In the genomic region with DNA sequence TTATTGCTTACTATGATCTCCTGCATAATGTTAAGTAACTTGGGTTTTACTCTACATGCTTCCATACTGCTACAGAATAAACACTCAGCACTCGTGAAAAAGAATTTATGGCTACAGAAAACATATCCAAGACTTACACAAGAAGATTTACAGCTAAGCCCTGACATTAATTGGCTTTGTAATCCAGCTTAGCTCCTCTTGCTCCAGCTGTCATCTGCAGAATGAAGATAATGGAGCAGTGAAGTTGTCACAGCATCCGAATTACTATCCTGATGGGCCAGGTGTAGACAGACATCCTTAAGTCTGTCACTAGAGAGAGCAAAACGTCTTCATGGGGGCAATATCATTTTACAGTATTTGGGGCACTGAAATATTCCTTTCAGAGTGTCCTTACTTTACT, we compare ENCODE assay signal across 25 cellular contexts.
"Had no signal": no experiment of that assay in that cellular context is flagged by ENCODE, and none has a peak within 500 bp of the region (broad histone marks: within the 10 kb centered on the region; RNA-seq: fewer than 3 reads in every experiment).

No MANE protein-coding gene starts in this region.

- ATAC-seq: gastrocnemius medialis; left lobe of liver; mucosa of descending colon; natural killer cell treated with Interleukin-12 subunit alpha and Interleukin-12 subunit beta and Interleukin-15 and Interleukin-18, amount 100 ng/mL, for 72 hours; psoas muscle; right cardiac atrium; stimulated activated effector memory CD8-positive, alpha-beta T cell treated with anti-CD3 and anti-CD28 coated beads, Interleukin-12 subunit alpha, Interleukin-12 subunit beta, amount 100 ng/mL, for 72 hours had no signal

- H3K9ac ChIP-seq: neural progenitor cell, parathyroid adenoma had no signal

- H3K36me3 Mint-ChIP-seq: stimulated activated effector memory CD8-positive, alpha-beta T cell treated with anti-CD3 and anti-CD28 coated beads, Interleukin-12 subunit alpha, Interleukin-12 subunit beta, amount 100 ng/mL, for 72 hours had no signal

- H3K9me3 ChIP-seq: thyroid gland had no signal

- H3K9me3 Mint-ChIP-seq: stimulated activated effector memory CD8-positive, alpha-beta T cell treated with anti-CD3 and anti-CD28 coated beads, Interleukin-12 subunit alpha, Interleukin-12 subunit beta, amount 100 ng/mL, for 72 hours had no signal

- DNase-seq: dermis blood vessel endothelial cell; effector memory CD4-positive, alpha-beta T cell; foreskin fibroblast; gastrocnemius medialis; head of caudate nucleus; mesenchymal stem cell; mucosa of descending colon; naive B cell; psoas muscle; right cardiac atrium; sigmoid colon; stimulated activated CD4-positive, alpha-beta T cell treated with anti-CD3 and anti-CD28 coated beads, Interleukin-2, amount 100 ng/mL, for 24 hours; stimulated activated CD4-positive, alpha-beta T cell treated with anti-CD3 and anti-CD28 coated beads, Interleukin-4, amount 100 ng/mL, for 24 hours; stimulated activated naive CD4-positive, alpha-beta T cell treated with Interleukin-2 at 50 U/mL for 16 hours; stomach; thyroid gland; trophoblast cell had no signal

- H3K4me1 Mint-ChIP-seq: naive B cell; neural progenitor cell; stimulated activated effector memory CD8-positive, alpha-beta T cell treated with anti-CD3 and anti-CD28 coated beads, Interleukin-12 subunit alpha, Interleukin-12 subunit beta, amount 100 ng/mL, for 72 hours had no signal

- H3K4me1 ChIP-seq: gastrocnemius medialis, neural progenitor cell, parathyroid adenoma, psoas muscle, stomach, thyroid gland had no signal

- H3K27ac ChIP-seq: coronary artery, gastrocnemius medialis, neural progenitor cell, parathyroid adenoma, psoas muscle, sigmoid colon, stomach, thyroid gland had no signal

- H3K27me3 ChIP-seq: gastrocnemius medialis, neural progenitor cell, sigmoid colon, stomach, thyroid gland had no signal

- H2AFZ ChIP-seq: neural progenitor cell, parathyroid adenoma had no signal

- H3K4me2 ChIP-seq: neural progenitor cell had no signal

- H3K4me3 ChIP-seq: coronary artery, gastrocnemius medialis, lung, mucosa of descending colon, neural progenitor cell, psoas muscle, sigmoid colon, stomach, thyroid gland had no signal

- H3K79me2 ChIP-seq: parathyroid adenoma had no signal

- H3K27ac Mint-ChIP-seq: mesothelial cell of epicardium; naive B cell; natural killer cell treated with Interleukin-12 subunit alpha and Interleukin-12 subunit beta and Interleukin-15 and Interleukin-18, amount 100 ng/mL, for 72 hours; neural progenitor cell; stimulated activated effector memory CD8-positive, alpha-beta T cell treated with anti-CD3 and anti-CD28 coated beads, Interleukin-12 subunit alpha, Interleukin-12 subunit beta, amount 100 ng/mL, for 72 hours had no signal

- H3K36me3 ChIP-seq: gastrocnemius medialis, neural progenitor cell, sigmoid colon, thyroid gland had no signal

- H3K27me3 Mint-ChIP-seq: naive B cell; natural killer cell treated with Interleukin-12 subunit alpha and Interleukin-12 subunit beta and Interleukin-15 and Interleukin-18, amount 100 ng/mL, for 72 hours had no signal

- H3K4me3 Mint-ChIP-seq: mesothelial cell of epicardium; naive B cell; natural killer cell treated with Interleukin-12 subunit alpha and Interleukin-12 subunit beta and Interleukin-15 and Interleukin-18, amount 100 ng/mL, for 72 hours; neural progenitor cell; stimulated activated effector memory CD8-positive, alpha-beta T cell treated with anti-CD3 and anti-CD28 coated beads, Interleukin-12 subunit alpha, Interleukin-12 subunit beta, amount 100 ng/mL, for 72 hours had no signal
